8 cellular contexts compared by ENCODE assay signal in genomic region chr18:31942999-31943894, GRCh38. TPM values are rescaled to one million over a fixed set of nuclear protein-coding genes. Genes with fewer than 3 reads are reported as not detected.
A peak's percentile ranks its signal among the peaks of the same experiment; 100 is the strongest.
DNase-seq lines count a peak whose midpoint lies in the region; ATAC-seq and FAIRE-seq lines count a peak whose summit lies in the region.

Gene TRAPPC8 (minus strand): TSS chr18:31943128. CDS start chr18:31942764, 364 bp downstream.

- no peaks in the 10 kb centered on the region for H3K27me3 ChIP-seq in endocrine pancreas (ENCODE audit: control insufficient read depth, insufficient read depth, low read length)

- H3K4me1 Mint-ChIP-seq in activated CD8-positive, alpha-beta memory T cell treated with anti-CD3 and anti-CD28 coated beads, Interleukin-2, amount 10 ng/mL, durations not matched to agents 7 days and 5 days: peaks cover 41% of the 10 kb centered on the region

- H3K27ac Mint-ChIP-seq in activated CD8-positive, alpha-beta memory T cell treated with anti-CD3 and anti-CD28 coated beads, Interleukin-2, amount 10 ng/mL, durations not matched to agents 7 days and 5 days: peak within 1 kb of the TSS; percentile 100

- peak within 1 kb of the TSS; percentile 93 for H3K9ac ChIP-seq in endocrine pancreas (ENCODE audit: control insufficient read depth, insufficient read depth, low read length)

- H3K36me3 ChIP-seq in endocrine pancreas (ENCODE audit: control insufficient read depth, insufficient read depth, low read length): no peaks in the 10 kb centered on the region

- no peaks in the 10 kb centered on the region for H3K9me3 Mint-ChIP-seq in activated CD8-positive, alpha-beta memory T cell treated with anti-CD3 and anti-CD28 coated beads, Interleukin-2, amount 10 ng/mL, durations not matched to agents 7 days and 5 days (ENCODE audit: low read depth)

- H3K9me3 ChIP-seq in endocrine pancreas (ENCODE audit: control insufficient read depth, low read length): no peaks in the 10 kb centered on the region

- peaks cover 10% of the 10 kb centered on the region for H3K4me1 ChIP-seq in endocrine pancreas (ENCODE audit: control insufficient read depth, insufficient read depth, low read length)

- peak within 1 kb of the TSS; percentile 97 for H3K4me3 ChIP-seq in endocrine pancreas (ENCODE audit: control insufficient read depth, insufficient read depth, low read length)

- DNase-seq in Caki2 (ENCODE audit: low read depth) (peak; percentile 88), HTR-8/SVneo (ENCODE audit: insufficient read length, low spot score) (peak; percentile 86), NOMO-1 treated with dmso at 0.1 percent for 144 hours (lab: John Stamatoyannopoulos, UW; ENCODE audit: unreplicated experiment) (peak; percentile 98), mesenteric fat pad (ENCODE audit: low spot score) (peak; percentile 99)
- peak; percentile 96 for DNase-seq in activated CD8-positive, alpha-beta memory T cell treated with anti-CD3 and anti-CD28 coated beads, Interleukin-2, amount 10 ng/mL, durations not matched to agents 7 days and 5 days
- peak; percentile 69 for DNase-seq in stimulated activated CD8-positive, alpha-beta memory T cell treated with anti-CD3 and anti-CD28 coated beads, Interleukin-15, amount 100 ng/mL, for 24 hours (ENCODE audit: low read depth)

- peaks cover 16% of the 10 kb centered on the region for H3K36me3 Mint-ChIP-seq in activated CD8-positive, alpha-beta memory T cell treated with anti-CD3 and anti-CD28 coated beads, Interleukin-2, amount 10 ng/mL, durations not matched to agents 7 days and 5 days

- CTCF ChIA-PET in activated CD8-positive, alpha-beta memory T cell treated with anti-CD3 and anti-CD28 coated beads, Interleukin-2, amount 10 ng/mL, durations not matched to agents 7 days and 5 days (lab: Charles Lee): interaction anchor here (0.7 to 3.9 kb wide), 19 partner anchors 12 to 390 kb away, joined by 3 to 21 read pairs (median 4); partner anchors contain the start of genes RNF125 and RNF138

- no peaks in the 10 kb centered on the region for H3K27me3 Mint-ChIP-seq in activated CD8-positive, alpha-beta memory T cell treated with anti-CD3 and anti-CD28 coated beads, Interleukin-2, amount 10 ng/mL, durations not matched to agents 7 days and 5 days

- peak within 1 kb of the TSS; percentile 100 for H3K4me3 Mint-ChIP-seq in activated CD8-positive, alpha-beta memory T cell treated with anti-CD3 and anti-CD28 coated beads, Interleukin-2, amount 10 ng/mL, durations not matched to agents 7 days and 5 days

- no peak for FAIRE-seq in HTR-8/SVneo (lab: Jason Lieb, UNC)

- in situ Hi-C loops in Caki2 (cut with HindIII; ENCODE audit: low pct_unique_long_range_greater_than_20kb, low sequenced_read_pairs): no loop called here

- ATAC-seq in GM21367 (IDR thresholded peaks at IDR 0.05; ENCODE audit: unreplicated experiment): peak; percentile 84
- peak; percentile 90 for ATAC-seq in activated CD8-positive, alpha-beta memory T cell treated with anti-CD3 and anti-CD28 coated beads, Interleukin-2, amount 10 ng/mL, durations not matched to agents 7 days and 5 days

RNA-seq across cellular contexts. Expression of gene TRAPPC8, which starts in this region (rescaled TPM):
- total RNA-seq in Caki2 (2014; rRNA removed; shearing (Covaris generic); ENCODE audit: low replicate concordance): 18.0 and 38.8 TPM in 2 replicates
- total RNA-seq in activated CD8-positive, alpha-beta memory T cell treated with anti-CD3 and anti-CD28 coated beads, Interleukin-2, amount 10 ng/mL, durations not matched to agents 7 days and 5 days: 10 to 100 TPM; 33.0 to 41.9 TPM
- total RNA-seq in mesenteric fat pad: 38.7 TPM

Comparison
In these comparisons a context has a peak if more than half of its experiments do, and no peak if none do; other contexts are left out.
1. Peak in every context shown above with its lines: DNase-seq, ATAC-seq and H3K4me3 ChIP-seq.